ENCODE assay signal across 16 cellular contexts in genomic region chr7:36747251-36747968, GRCh38. TPM values are rescaled to one million over a fixed set of nuclear protein-coding genes. Genes with fewer than 3 reads are reported as not detected.
DNase-seq lines count a peak whose midpoint lies in the region; ATAC-seq, FAIRE-seq and TF ChIP-seq lines count a peak whose summit lies in the region.
"Had no signal": no experiment of that assay in that cellular context is flagged by ENCODE, and none has a peak within 500 bp of the region (broad histone marks: within the 10 kb centered on the region; RNA-seq: fewer than 3 reads in every experiment).

No MANE protein-coding gene starts in this region.

- no peaks in the 10 kb centered on the region for H3K36me3 Mint-ChIP-seq in dendritic cell treated with granulocyte-macrophage colony-stimulating factor and Interleukin-4, amounts not matched to agents 40 ng/mL and 50 ng/mL, for 4 days (ENCODE audit: low read depth)
- no peaks in the 10 kb centered on the region for H3K36me3 Mint-ChIP-seq in neural progenitor cell
- H3K36me3 Mint-ChIP-seq: memory B cell had no signal

- H2AFZ ChIP-seq in neural progenitor cell (replicated peaks), result no peak overlapping the region

- H3K79me2 ChIP-seq in neural progenitor cell (ENCODE audit: low read depth), result no peaks in the 10 kb centered on the region

- no peak for TF ChIP-seq CTCF in neural progenitor cell (IDR thresholded peaks at IDR 0.05)
- no peak for TF ChIP-seq CTCF in GM10266 (IDR thresholded peaks at IDR 0.05; ENCODE audit: control insufficient read depth, insufficient read depth, low read depth, missing control alignments)
- TF ChIP-seq CTCF in sigmoid colon (IDR thresholded peaks at IDR 0.05), result no peak

- WGBS in sigmoid colon, 2 donors, result 92 to 94% methylated on average over 4 of the region's 4 CpGs

- no peaks in the 10 kb centered on the region for H3F3A ChIP-seq in neural progenitor cell (ENCODE audit: low read depth)

- H3K9me3 ChIP-seq in neural progenitor cell (ENCODE audit: low read depth) (no peaks in the 10 kb centered on the region), sigmoid colon (no peaks in the 10 kb centered on the region)

- no peak for ATAC-seq in GM18519 (IDR thresholded peaks at IDR 0.05; ENCODE audit: low FRiP score, unreplicated experiment)
- ATAC-seq: PC-3 had no signal

- no peaks in the 10 kb centered on the region for H3K27me3 Mint-ChIP-seq in dendritic cell treated with granulocyte-macrophage colony-stimulating factor and Interleukin-4, amounts not matched to agents 40 ng/mL and 50 ng/mL, for 4 days
- H3K27me3 Mint-ChIP-seq in neural progenitor cell (ENCODE audit: insufficient read depth, low read depth), result peaks cover 2% of the 10 kb centered on the region
- H3K27me3 Mint-ChIP-seq: memory B cell had no signal

- DNase-seq in GM12891 (ENCODE audit: insufficient read length, low spot score) (no peak), NCI-H226 (peak; percentile 53), neural progenitor cell (ENCODE audit: low spot score) (no peak), GM10266 (ENCODE audit: extremely low spot score) (no peak), DMS53 treated with DMSO at 0.1 percent for 48 hours (lab: John Stamatoyannopoulos, UW; ENCODE audit: unreplicated experiment) (no peak), sigmoid colon (no peak)
- DNase-seq: activated T-cell treated with anti-CD3 and anti-CD28 coated beads, Interleukin-2, amount 50 U/mL, for 1 hour; central memory CD4-positive, alpha-beta T cell; DMS153; NCI-H2081 treated with DMSO at 0.1 percent for 48 hours; PC-3; trophoblast cell had no signal

- H3K4me2 ChIP-seq in neural progenitor cell, result no peak overlapping the region

- H3K27me3 ChIP-seq in neural progenitor cell, result no peaks in the 10 kb centered on the region
- no peaks in the 10 kb centered on the region for H3K27me3 ChIP-seq in sigmoid colon

- H3K4me1 ChIP-seq in neural progenitor cell (no peaks in the 10 kb centered on the region), sigmoid colon (no peaks in the 10 kb centered on the region)

- TF ChIP-seq EP300 in sigmoid colon (IDR thresholded peaks at IDR 0.05), result no peak

- FAIRE-seq in GM12891 (lab: Jason Lieb, UNC), result peak; percentile 74

- H3K9ac ChIP-seq in neural progenitor cell, result no peak overlapping the region

- H3K4me3 Mint-ChIP-seq in dendritic cell treated with granulocyte-macrophage colony-stimulating factor and Interleukin-4, amounts not matched to agents 40 ng/mL and 50 ng/mL, for 4 days, result no peak overlapping the region
- peak overlapping the region; percentile 46 for H3K4me3 Mint-ChIP-seq in neural progenitor cell
- H3K4me3 Mint-ChIP-seq: memory B cell had no signal

- H4K20me1 ChIP-seq in neural progenitor cell (ENCODE audit: low read depth), result no peaks in the 10 kb centered on the region

- peaks cover 84% of the 10 kb centered on the region for H3K4me1 Mint-ChIP-seq in dendritic cell treated with granulocyte-macrophage colony-stimulating factor and Interleukin-4, amounts not matched to agents 40 ng/mL and 50 ng/mL, for 4 days (ENCODE audit: low read depth)
- H3K4me1 Mint-ChIP-seq in neural progenitor cell, result peaks cover 12% of the 10 kb centered on the region

- no peak overlapping the region for H3K27ac ChIP-seq in neural progenitor cell
- no peak overlapping the region for H3K27ac ChIP-seq in sigmoid colon

- no peaks in the 10 kb centered on the region for H3K36me3 ChIP-seq in neural progenitor cell
- H3K36me3 ChIP-seq in sigmoid colon, result no peaks in the 10 kb centered on the region

- TF ChIP-seq POLR2A in GM12891 (IDR thresholded peaks at IDR 0.05; ENCODE audit: low read depth, low read length) (no peak), sigmoid colon (IDR thresholded peaks at IDR 0.05) (no peak)

- H3K9me3 Mint-ChIP-seq in dendritic cell treated with granulocyte-macrophage colony-stimulating factor and Interleukin-4, amounts not matched to agents 40 ng/mL and 50 ng/mL, for 4 days, result no peaks in the 10 kb centered on the region
- H3K9me3 Mint-ChIP-seq in neural progenitor cell, result no peaks in the 10 kb centered on the region
- H3K9me3 Mint-ChIP-seq: memory B cell had no signal

- H3K27ac Mint-ChIP-seq in dendritic cell treated with granulocyte-macrophage colony-stimulating factor and Interleukin-4, amounts not matched to agents 40 ng/mL and 50 ng/mL, for 4 days, result peak overlapping the region; percentile 76
- no peak overlapping the region for H3K27ac Mint-ChIP-seq in neural progenitor cell
- H3K27ac Mint-ChIP-seq: memory B cell had no signal

- intact Hi-C loops in dendritic cell treated with granulocyte-macrophage colony-stimulating factor and Interleukin-4, amounts not matched to agents 40 ng/mL and 50 ng/mL, for 4 days (cut with micrococcal nuclease), result no loop called here
- intact Hi-C loops in sigmoid colon (cut with DNase I), result no loop called here

- no peak overlapping the region for H3K4me3 ChIP-seq in neural progenitor cell
- no peak overlapping the region for H3K4me3 ChIP-seq in sigmoid colon

TF ChIP-seq in GM12891, 5 proteins besides CTCF, POLR2A, EP300 and RAD21:
- TF ChIP-seq SPI1 (IDR thresholded peaks at IDR 0.05; ENCODE audit: low read depth, low read length) (no peak), TAF1 (IDR thresholded peaks at IDR 0.05; ENCODE audit: low read depth, low read length) (no peak), POU2F2 (IDR thresholded peaks at IDR 0.05; ENCODE audit: low read depth, low read length) (no peak), PAX5 (IDR thresholded peaks at IDR 0.05; ENCODE audit: insufficient read depth, low read length, severe bottlenecking) (no peak), POLR2AphosphoS5 (IDR thresholded peaks at IDR 0.05; ENCODE audit: low read depth, low read length) (no peak)

RNA-seq across cellular contexts. Expression of gene AOAH, which starts 23.1 kb away (rescaled TPM):
- polyA plus RNA-seq in GM12891 (2012; ENCODE audit: low read depth, missing spikeins), result 1.0 TPM
- 5.5 and 5.9 TPM in 2 replicates for total RNA-seq in neural progenitor cell (ENCODE audit: low replicate concordance)
- 10 to 100 TPM in 3 of 4 donors, 1 to 10 TPM in 1; 3.8 to 19.4 (median 13.7) TPM for total RNA-seq in sigmoid colon
- 10 to 100 TPM; 16.2 to 61.3 (median 25.2) TPM for polyA plus RNA-seq in sigmoid colon
- total RNA-seq: fibroblast of villous mesenchyme, PC-3 had no signal
